10 cellular contexts compared by ENCODE assay signal in genomic region chr17:17740627-17741237, GRCh38. TPM values are rescaled to one million over a fixed set of nuclear protein-coding genes. Genes with fewer than 3 reads are reported as not detected.
DNase-seq lines count a peak whose midpoint lies in the region; ATAC-seq and TF ChIP-seq lines count a peak whose summit lies in the region.
"Had no signal": no experiment of that assay in that cellular context is flagged by ENCODE, and none has a peak within 500 bp of the region (broad histone marks: within the 10 kb centered on the region; RNA-seq: fewer than 3 reads in every experiment).

No MANE protein-coding gene starts in this region.

- H3K9me3 ChIP-seq in breast epithelium: no peaks in the 10 kb centered on the region

- H3K4me3 ChIP-seq in breast epithelium: peak overlapping the region in 2 of 3 donors; percentile 30 to 43

- TF ChIP-seq POLR2A in breast epithelium (IDR thresholded peaks at IDR 0.05): no peak

- peaks cover 18% of the 10 kb centered on the region for H3K36me3 Mint-ChIP-seq in nephron progenitor cell (ENCODE audit: low read depth)
- H3K36me3 Mint-ChIP-seq in type B pancreatic cell: peaks cover 7% of the 10 kb centered on the region

- H3K27ac Mint-ChIP-seq in nephron progenitor cell: peak overlapping the region; percentile 90
- H3K27ac Mint-ChIP-seq in type B pancreatic cell: peak overlapping the region; percentile 93

- H3K4me1 Mint-ChIP-seq in nephron progenitor cell (peaks cover 78% of the 10 kb centered on the region), type B pancreatic cell (ENCODE audit: unreplicated experiment) (peaks cover 56% of the 10 kb centered on the region)

- H3K4me3 Mint-ChIP-seq in nephron progenitor cell (peak overlapping the region; percentile 75), type B pancreatic cell (peak overlapping the region; percentile 81)

- no peaks in the 10 kb centered on the region for H3K27me3 ChIP-seq in breast epithelium

- intact Hi-C loops in breast epithelium (cut with DNase I; ENCODE audit: low total_unique reads): no loop called here

- H3K27ac ChIP-seq in breast epithelium: peak overlapping the region; percentile 86 to 87

- DNase-seq in activated CD8-positive, alpha-beta memory T cell treated with anti-CD3 and anti-CD28 coated beads for 4 hours (ENCODE audit: low read depth in 2 of 2): peak; percentile 42 to 52
- no peak for DNase-seq in activated CD8-positive, alpha-beta memory T cell treated with anti-CD3 and anti-CD28 coated beads for 24 hours
- DNase-seq in breast epithelium (ENCODE audit: low spot score in 2 of 2): peak in 1 of 2 donors; percentile 75
- DNase-seq in nephron progenitor cell: no peak
- no peak for DNase-seq in type B pancreatic cell (ENCODE audit: extremely low spot score, unreplicated experiment)
- no peak for DNase-seq in NCI-H187 treated with DMSO at 0.1 percent for 48 hours (lab: John Stamatoyannopoulos, UW)
- DNase-seq: KG1, SW 1271 had no signal

- TF ChIP-seq CTCF in breast epithelium (IDR thresholded peaks at IDR 0.05): no peak
- TF ChIP-seq CTCF in nephron progenitor cell (IDR thresholded peaks at IDR 0.05): no peak
- TF ChIP-seq CTCF in type B pancreatic cell (conservative IDR thresholded peaks at IDR 0.05): no peak

- H3K9me3 Mint-ChIP-seq in nephron progenitor cell (no peaks in the 10 kb centered on the region), type B pancreatic cell (no peaks in the 10 kb centered on the region)

- H3K27me3 Mint-ChIP-seq in nephron progenitor cell (ENCODE audit: low read depth, poor library complexity) (peaks cover 9% of the 10 kb centered on the region), type B pancreatic cell (no peaks in the 10 kb centered on the region)

- H3K4me1 ChIP-seq in breast epithelium: peaks cover 28 to 40% of the 10 kb centered on the region in 2 donors

- no peaks in the 10 kb centered on the region for H3K36me3 ChIP-seq in breast epithelium

- ATAC-seq in HG02885 (IDR thresholded peaks at IDR 0.05; ENCODE audit: poor library complexity, unreplicated experiment) (no peak), GM21447 (IDR thresholded peaks at IDR 0.05; ENCODE audit: unreplicated experiment) (no peak)

RNA-seq across cellular contexts. Expression of gene RAI1, which starts 59.5 kb away (rescaled TPM):
- total RNA-seq in breast epithelium (10 to 100 TPM in 2 of 3 donors, 1 to 10 TPM in 1; 5.6 to 25.6 (median 20.6) TPM), type B pancreatic cell (ENCODE audit: low replicate concordance) (61.1 and 61.3 TPM in 2 replicates)

Comparison
In these comparisons a context has a peak if more than half of its experiments do, and no peak if none do; other contexts are left out.
1. DNase-seq: peak in activated CD8-positive, alpha-beta memory T cell treated with anti-CD3 and anti-CD28 coated beads for 4 hours (2 of 2); none in activated CD8-positive, alpha-beta memory T cell treated with anti-CD3 and anti-CD28 coated beads for 24 hours (single experiment), nephron progenitor cell (single experiment), type B pancreatic cell (single experiment) and NCI-H187 treated with DMSO at 0.1 percent for 48 hours (single experiment).